In genomic region chr11:134511255-134511654, GRCh38 we compare ENCODE assay signal across 14 cellular contexts.
DNase-seq lines count a peak whose midpoint lies in the region; ATAC-seq and TF ChIP-seq lines count a peak whose summit lies in the region.
"Had no signal": no experiment of that assay in that cellular context is flagged by ENCODE, and none has a peak within 500 bp of the region (broad histone marks: within the 10 kb centered on the region; RNA-seq: fewer than 3 reads in every experiment).

No MANE protein-coding gene starts in this region.

- no peak overlapping the region for H3K4me3 ChIP-seq in osteoblast (ENCODE audit: insufficient read depth, low read length)
- H3K4me3 ChIP-seq: GM12878 had no signal

- intact Hi-C loops in cardiac septum (cut with DNase I) (no loop called here), left cardiac atrium (cut with DNase I) (no loop called here)

- H3K4me1 Mint-ChIP-seq in chondrocyte (ENCODE audit: low read depth) (no peaks in the 10 kb centered on the region), T-helper 17 cell (no peaks in the 10 kb centered on the region)

- TF ChIP-seq CTCF in chondrocyte (IDR thresholded peaks at IDR 0.05) = no peak
- TF ChIP-seq CTCF in osteoblast (IDR thresholded peaks at IDR 0.05; ENCODE audit: extremely low read depth, low read depth, low read length) = no peak

- H3K36me3 ChIP-seq in osteoblast (ENCODE audit: insufficient read depth, low read length) = no peaks in the 10 kb centered on the region
- H3K36me3 ChIP-seq: BE2C had no signal

- no peaks in the 10 kb centered on the region for H3K9me3 ChIP-seq in osteoblast (ENCODE audit: low read depth, low read length)
- H3K9me3 ChIP-seq in T-helper 17 cell (ENCODE audit: control insufficient read depth, low read length, poor library complexity, severe bottlenecking) = no peaks in the 10 kb centered on the region
- H3K9me3 ChIP-seq: BE2C had no signal

- H4K20me1 ChIP-seq in osteoblast (ENCODE audit: insufficient read depth, low read length) = no peaks in the 10 kb centered on the region

- no peaks in the 10 kb centered on the region for H3K27me3 ChIP-seq in osteoblast (ENCODE audit: insufficient read depth, low read length)

- H3K27me3 Mint-ChIP-seq in chondrocyte (ENCODE audit: low read depth) = peaks cover 27% of the 10 kb centered on the region
- peaks cover 40% of the 10 kb centered on the region for H3K27me3 Mint-ChIP-seq in T-helper 17 cell

- H3K9me3 Mint-ChIP-seq in chondrocyte (ENCODE audit: low read depth) = no peaks in the 10 kb centered on the region
- H3K9me3 Mint-ChIP-seq: CD4-positive, alpha-beta memory T cell had no signal

- H3K27ac Mint-ChIP-seq in chondrocyte (ENCODE audit: unreplicated experiment) = no peak overlapping the region
- no peak overlapping the region for H3K27ac Mint-ChIP-seq in T-helper 17 cell
- H3K27ac Mint-ChIP-seq: HFFc6 had no signal

- H3K79me2 ChIP-seq in osteoblast (ENCODE audit: insufficient read depth, low read length) = no peaks in the 10 kb centered on the region

- no peak overlapping the region for H3K4me2 ChIP-seq in osteoblast (ENCODE audit: insufficient read depth, low read length)

- H2AFZ ChIP-seq in osteoblast (ENCODE audit: low read length) = no peak overlapping the region

- no peaks in the 10 kb centered on the region for H3K4me1 ChIP-seq in osteoblast (ENCODE audit: insufficient read depth, low read length)
- H3K4me1 ChIP-seq: BE2C had no signal

- no peak overlapping the region for H3K27ac ChIP-seq in osteoblast (ENCODE audit: low read depth, low read length)
- H3K27ac ChIP-seq: C4-2B had no signal

- H3K4me3 Mint-ChIP-seq in chondrocyte (ENCODE audit: unreplicated experiment) = no peak overlapping the region
- no peak overlapping the region for H3K4me3 Mint-ChIP-seq in T-helper 17 cell
- H3K4me3 Mint-ChIP-seq: CD4-positive, alpha-beta memory T cell; HFFc6 had no signal

- H3K36me3 Mint-ChIP-seq in chondrocyte (ENCODE audit: low read depth) = no peaks in the 10 kb centered on the region
- no peaks in the 10 kb centered on the region for H3K36me3 Mint-ChIP-seq in T-helper 17 cell (ENCODE audit: low read depth)
- H3K36me3 Mint-ChIP-seq: CD4-positive, alpha-beta memory T cell had no signal

- DNase-seq in cardiac septum (ENCODE audit: low spot score) = peak; percentile 41
- DNase-seq in left cardiac atrium = no peak
- peak; percentile 24 for DNase-seq in chondrocyte (ENCODE audit: low spot score)
- DNase-seq in osteoblast (ENCODE audit: insufficient read length, low spot score, missing footprints) = peak; percentile 76
- no peak for DNase-seq in T-helper 17 cell
- DNase-seq in T-helper 2 cell = no peak
- no peak for DNase-seq in MV-4-11 (lab: John Stamatoyannopoulos, UW)
- DNase-seq: BE2C; CD4-positive, alpha-beta memory T cell; DMS79; HCEC 1CT; HFFc6 had no signal

- ATAC-seq in left cardiac atrium (no peak), T-helper 17 cell (no peak)
- ATAC-seq: GM12878 had no signal

Comparison
In these comparisons a context has a peak if more than half of its experiments do, and no peak if none do; other contexts are left out.
1. DNase-seq: peak in cardiac septum (single experiment), chondrocyte (single experiment) and osteoblast (single experiment); none in left cardiac atrium (single experiment), T-helper 17 cell (0 of 3), T-helper 2 cell (0 of 5) and MV-4-11 (single experiment).